Comparison of ENCODE assay signal across 8 cellular contexts in genomic region chr1:67685558-67686271, GRCh38.
A peak's percentile ranks its signal among the peaks of the same experiment; 100 is the strongest.
DNase-seq lines count a peak whose midpoint lies in the region; ATAC-seq and TF ChIP-seq lines count a peak whose summit lies in the region.

No MANE protein-coding gene starts in this region.

- no peaks in the 10 kb centered on the region for H3K9me3 Mint-ChIP-seq in nephron

- DNase-seq in NCI-H748 (lab: John Stamatoyannopoulos, UW; ENCODE audit: unreplicated experiment) = peak; percentile 67
- peak; percentile 45 for DNase-seq in activated T-cell treated with anti-CD3 and anti-CD28 coated beads for 48 hours (ENCODE audit: low read depth)
- DNase-seq in fibroblast of gingiva (ENCODE audit: low read depth) = peak; percentile 24
- DNase-seq in GF-D8 (lab: John Stamatoyannopoulos, UW) = no peak

- peaks cover 4 to 41% (median 23%) of the 10 kb centered on the region in 5 donors for H3K4me1 ChIP-seq in subcutaneous abdominal adipose tissue (ENCODE audit: control insufficient read depth in 5 of 5, insufficient read depth in 5 of 5, low read length in 5 of 5)

- ATAC-seq in GM18502 (IDR thresholded peaks at IDR 0.05; ENCODE audit: poor library complexity, unreplicated experiment) = peak; percentile 12
- peak; percentile 10 for ATAC-seq in HG02623 (IDR thresholded peaks at IDR 0.05; ENCODE audit: unreplicated experiment)

- peaks cover 30% of the 10 kb centered on the region for H3K4me1 Mint-ChIP-seq in nephron

- H3K27ac Mint-ChIP-seq in nephron = peak overlapping the region; percentile 70 to 98 (median 95)

- peak overlapping the region; percentile 67 to 96 (median 85) for H3K4me3 ChIP-seq in subcutaneous abdominal adipose tissue (ENCODE audit: low read depth in 1 of 5, low read length in 5 of 5)

- peak overlapping the region; percentile 53 to 91 (median 85) for H3K9ac ChIP-seq in subcutaneous abdominal adipose tissue (ENCODE audit: low read length in 5 of 5)

- H3K4me3 Mint-ChIP-seq in nephron = peak overlapping the region; percentile 93 to 98 (median 94)

- H3K36me3 ChIP-seq in subcutaneous abdominal adipose tissue (ENCODE audit: control insufficient read depth in 5 of 5, insufficient read depth in 5 of 5, low read length in 5 of 5) = peaks cover 0 to 23% (median 14%) of the 10 kb centered on the region in 5 donors

- peak overlapping the region; percentile 97 for H3K27ac ChIP-seq in subcutaneous abdominal adipose tissue (ENCODE audit: low read depth, low read length)

- H3K27me3 Mint-ChIP-seq in nephron (ENCODE audit: low read depth) = peaks cover 3% of the 10 kb centered on the region

- no peaks in the 10 kb centered on the region for H3K9me3 ChIP-seq in subcutaneous abdominal adipose tissue (ENCODE audit: control insufficient read depth in 5 of 5, low read length in 5 of 5)

- H3K27me3 ChIP-seq in subcutaneous abdominal adipose tissue (ENCODE audit: control insufficient read depth in 5 of 5, insufficient read depth in 4 of 5, low read length in 5 of 5) = no peaks in the 10 kb centered on the region

- H3K36me3 Mint-ChIP-seq in nephron (ENCODE audit: low read depth) = peaks cover 32% of the 10 kb centered on the region

- TF ChIP-seq CTCF in nephron (IDR thresholded peaks at IDR 0.05; ENCODE audit: unreplicated experiment in 3 of 3) = no peak
